Comparison of ENCODE assay signal across 20 cellular contexts in the genomic region with DNA sequence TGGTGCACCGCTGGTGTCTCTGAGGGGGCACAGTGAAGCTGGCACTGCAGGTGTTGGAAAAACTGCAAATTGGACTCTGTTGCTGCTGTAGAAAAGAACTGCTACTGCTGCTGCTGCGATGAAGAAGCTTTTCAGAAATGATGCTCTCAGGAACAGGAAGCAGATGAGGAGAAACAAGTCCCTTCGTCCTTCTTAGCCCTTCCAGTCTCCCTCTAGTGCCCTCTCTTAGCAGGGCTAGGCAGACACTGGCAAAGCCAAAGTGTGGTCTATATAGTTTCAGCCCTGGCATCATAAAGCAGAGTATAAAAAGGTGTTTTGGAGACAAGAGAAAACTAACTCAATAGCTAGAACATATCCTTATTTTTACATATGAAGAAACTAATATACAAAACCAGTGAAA.
"Had no signal": no experiment of that assay in that cellular context is flagged by ENCODE, and none has a peak within 500 bp of the region (broad histone marks: within the 10 kb centered on the region; RNA-seq: fewer than 3 reads in every experiment).

No MANE protein-coding gene starts in this region.

- H3K4me3 Mint-ChIP-seq: activated CD4-positive, alpha-beta T cell treated with anti-CD3 and anti-CD28 coated beads for 36 hours; activated CD8-positive, alpha-beta T cell treated with anti-CD3 and anti-CD28 coated beads, Interleukin-2, amount 10 ng/mL, durations not matched to agents 7 days and 5 days; activated naive CD8-positive, alpha-beta T cell treated with anti-CD3 and anti-CD28 coated beads, Interleukin-2, amount 50 U/mL, for 24 hours; memory B cell; nephron had no signal

- H3K36me3 Mint-ChIP-seq: memory B cell had no signal

- H3K9me3 Mint-ChIP-seq: activated naive CD8-positive, alpha-beta T cell treated with anti-CD3 and anti-CD28 coated beads, Interleukin-2, amount 50 U/mL, for 24 hours; memory B cell; nephron had no signal

- DNase-seq: activated CD4-positive, alpha-beta T cell treated with anti-CD3 and anti-CD28 coated beads for 36 hours; activated CD8-positive, alpha-beta memory T cell treated with anti-CD3 and anti-CD28 coated beads, Interleukin-2, amount 50 U/mL, for 48 hours; activated CD8-positive, alpha-beta T cell treated with anti-CD3 and anti-CD28 coated beads, Interleukin-2, amount 10 ng/mL, durations not matched to agents 7 days and 5 days; activated naive CD4-positive, alpha-beta T cell; activated naive CD8-positive, alpha-beta T cell treated with anti-CD3 and anti-CD28 coated beads, Interleukin-2, amount 50 U/mL, for 24 hours; foreskin keratinocyte; head of caudate nucleus; left lung; occipital lobe; right cardiac atrium; tibial artery had no signal

- H3K27ac Mint-ChIP-seq: activated CD4-positive, alpha-beta T cell treated with anti-CD3 and anti-CD28 coated beads for 36 hours; activated CD8-positive, alpha-beta T cell treated with anti-CD3 and anti-CD28 coated beads, Interleukin-2, amount 10 ng/mL, durations not matched to agents 7 days and 5 days; activated naive CD8-positive, alpha-beta T cell treated with anti-CD3 and anti-CD28 coated beads, Interleukin-2, amount 50 U/mL, for 24 hours; memory B cell; nephron; progenitor cell of endocrine pancreas had no signal

- FAIRE-seq: endothelial cell of umbilical vein, islet of Langerhans, small intestine had no signal

- H3K27ac ChIP-seq: ascending aorta, cardiac muscle cell, foreskin keratinocyte, left lung, vagina had no signal

- H3K4me1 ChIP-seq: foreskin keratinocyte had no signal

- ATAC-seq: activated CD4-positive, alpha-beta T cell treated with anti-CD3 and anti-CD28 coated beads for 36 hours; activated CD8-positive, alpha-beta T cell treated with anti-CD3 and anti-CD28 coated beads, Interleukin-2, amount 10 ng/mL, durations not matched to agents 7 days and 5 days; activated naive CD8-positive, alpha-beta T cell treated with anti-CD3 and anti-CD28 coated beads, Interleukin-2, amount 50 U/mL, for 24 hours; foreskin keratinocyte; left lung; right cardiac atrium had no signal

- H3K4me1 Mint-ChIP-seq: activated CD4-positive, alpha-beta T cell treated with anti-CD3 and anti-CD28 coated beads for 36 hours; activated naive CD8-positive, alpha-beta T cell treated with anti-CD3 and anti-CD28 coated beads, Interleukin-2, amount 50 U/mL, for 24 hours had no signal

- H3K36me3 ChIP-seq: ascending aorta, cardiac muscle cell, left lung, tibial artery, vagina had no signal

- H3K9me3 ChIP-seq: ascending aorta, left lung, tibial artery, vagina had no signal

- H3K27me3 ChIP-seq: ascending aorta, cardiac muscle cell, foreskin keratinocyte, left lung, tibial artery, vagina had no signal

- H3K4me3 ChIP-seq: ascending aorta, cardiac muscle cell, left lung, tibial artery, vagina had no signal
